Comparison of ENCODE assay signal across 9 cellular contexts in genomic region chr3:9600597-9600996, GRCh38. TPM values are rescaled to one million over a fixed set of nuclear protein-coding genes. Genes with fewer than 3 reads are reported as not detected.
A peak's percentile ranks its signal among the peaks of the same experiment; 100 is the strongest.
DNase-seq lines count a peak whose midpoint lies in the region; ATAC-seq and TF ChIP-seq lines count a peak whose summit lies in the region.
"Had no signal": no experiment of that assay in that cellular context is flagged by ENCODE, and none has a peak within 500 bp of the region (broad histone marks: within the 10 kb centered on the region; RNA-seq: fewer than 3 reads in every experiment).

No MANE protein-coding gene starts in this region.

- H3K4me3 ChIP-seq in thoracic aorta: peak overlapping the region; percentile 59

- peaks cover 5% of the 10 kb centered on the region for H3K9me3 ChIP-seq in thoracic aorta

- POLR2A ChIA-PET in activated CD4-positive, alpha-beta T cell treated with anti-CD3 and anti-CD28 coated beads for 36 hours (lab: Charles Lee): no interaction called here

- no peak overlapping the region for H3K27ac Mint-ChIP-seq in activated CD4-positive, alpha-beta T cell treated with anti-CD3 and anti-CD28 coated beads for 36 hours
- H3K27ac Mint-ChIP-seq in activated naive CD4-positive, alpha-beta T cell treated with anti-CD3 and anti-CD28 coated beads, Interleukin-2, amount 50 U/mL, for 72 hours: no peak overlapping the region
- H3K27ac Mint-ChIP-seq in immature natural killer cell: no peak overlapping the region

- H3K27ac ChIP-seq in thoracic aorta: no peak overlapping the region

- CTCF ChIA-PET in activated CD4-positive, alpha-beta T cell treated with anti-CD3 and anti-CD28 coated beads for 36 hours (lab: Charles Lee): no interaction called here

- peaks cover 33% of the 10 kb centered on the region for H3K27me3 Mint-ChIP-seq in activated CD4-positive, alpha-beta T cell treated with anti-CD3 and anti-CD28 coated beads for 36 hours
- peaks cover 9 to 27% (median 21%) of the 10 kb centered on the region in 3 donors for H3K27me3 Mint-ChIP-seq in immature natural killer cell (ENCODE audit: low read depth in 3 of 3)

- DNase-seq in activated CD4-positive, alpha-beta T cell treated with anti-CD3 and anti-CD28 coated beads for 36 hours: peak; percentile 53
- no peak for DNase-seq in activated CD4-positive, alpha-beta T cell treated with anti-CD3 and anti-CD28 coated beads for 4 hours
- peak in 1 of 2 donors; percentile 7 for DNase-seq in activated naive CD4-positive, alpha-beta T cell treated with anti-CD3 and anti-CD28 coated beads, Interleukin-2, amount 50 U/mL, for 72 hours (ENCODE audit: low spot score in 2 of 2)
- DNase-seq in immature natural killer cell: peak in 1 of 3 donors; percentile 4
- no peak for DNase-seq in thoracic aorta (ENCODE audit: low spot score)
- no peak for DNase-seq in cerebellar nuclear complex (lab: John Stamatoyannopoulos, UW)

- intact Hi-C loops in activated CD4-positive, alpha-beta T cell treated with anti-CD3 and anti-CD28 coated beads for 36 hours (cut with DNase I, micrococcal nuclease): no loop called here

- no peak overlapping the region for H3K4me3 Mint-ChIP-seq in activated CD4-positive, alpha-beta T cell treated with anti-CD3 and anti-CD28 coated beads for 36 hours
- peak overlapping the region in 3 of 5 donors; percentile 46 to 65 (median 56) for H3K4me3 Mint-ChIP-seq in immature natural killer cell

- no peaks in the 10 kb centered on the region for H3K36me3 ChIP-seq in thoracic aorta

- H3K4me1 ChIP-seq in thoracic aorta (ENCODE audit: control insufficient read depth in 1 of 2, low read depth in 2 of 2): peaks cover 0 to 10% of the 10 kb centered on the region in 2 donors

- H3K27me3 ChIP-seq in thoracic aorta (replicated peaks; ENCODE audit: insufficient read depth): no peaks in the 10 kb centered on the region

- H3K9me3 Mint-ChIP-seq in activated CD4-positive, alpha-beta T cell treated with anti-CD3 and anti-CD28 coated beads for 36 hours (ENCODE audit: low read depth): no peaks in the 10 kb centered on the region
- peaks cover 0 to 9% of the 10 kb centered on the region in 2 donors for H3K9me3 Mint-ChIP-seq in activated naive CD4-positive, alpha-beta T cell treated with anti-CD3 and anti-CD28 coated beads, Interleukin-2, amount 50 U/mL, for 72 hours
- peaks cover 0 to 6% (median 3%) of the 10 kb centered on the region in 6 donors for H3K9me3 Mint-ChIP-seq in immature natural killer cell

- peaks cover 5% of the 10 kb centered on the region for H3K4me1 Mint-ChIP-seq in activated CD4-positive, alpha-beta T cell treated with anti-CD3 and anti-CD28 coated beads for 36 hours
- peaks cover 2 to 5% of the 10 kb centered on the region in 2 donors for H3K4me1 Mint-ChIP-seq in immature natural killer cell

- TF ChIP-seq CTCF in thoracic aorta (IDR thresholded peaks at IDR 0.05): no peak

- no peaks in the 10 kb centered on the region for H3K36me3 Mint-ChIP-seq in activated CD4-positive, alpha-beta T cell treated with anti-CD3 and anti-CD28 coated beads for 36 hours (ENCODE audit: low read depth)
- no peaks in the 10 kb centered on the region for H3K36me3 Mint-ChIP-seq in activated naive CD4-positive, alpha-beta T cell treated with anti-CD3 and anti-CD28 coated beads, Interleukin-2, amount 50 U/mL, for 72 hours
- H3K36me3 Mint-ChIP-seq in immature natural killer cell: peaks cover 0 to 3% (median 0%) of the 10 kb centered on the region in 3 donors

- ATAC-seq in activated CD4-positive, alpha-beta T cell treated with anti-CD3 and anti-CD28 coated beads for 36 hours: peak; percentile 69
- peak; percentile 46 to 49 for ATAC-seq in activated naive CD4-positive, alpha-beta T cell treated with anti-CD3 and anti-CD28 coated beads, Interleukin-2, amount 50 U/mL, for 72 hours
- no peak for ATAC-seq in thoracic aorta (ENCODE audit: insufficient number of reproducible peaks, low FRiP score, low read depth)
- no peak for ATAC-seq in GM21786 (IDR thresholded peaks at IDR 0.05; ENCODE audit: unreplicated experiment)
- no peak for ATAC-seq in HG02840 (IDR thresholded peaks at IDR 0.05; ENCODE audit: low FRiP score, unreplicated experiment)

RNA-seq across cellular contexts. Expression of gene LHFPL4, which starts 47.0 kb away (rescaled TPM):
- total RNA-seq in activated CD4-positive, alpha-beta T cell treated with anti-CD3 and anti-CD28 coated beads for 36 hours: not detected
- not detected for total RNA-seq in activated naive CD4-positive, alpha-beta T cell treated with anti-CD3 and anti-CD28 coated beads, Interleukin-2, amount 50 U/mL, for 72 hours
- under 1 TPM in 2 of 3 donors, not detected in 1; 0.06 to 0.21 TPM for polyA plus RNA-seq in immature natural killer cell
- not detected for total RNA-seq in thoracic aorta
- total RNA-seq: liver had no signal

RNA-seq across cellular contexts. Expression of gene MTMR14, which starts 48.7 kb away (rescaled TPM):
- 10 to 100 TPM; 26.6 to 34.4 TPM for total RNA-seq in activated CD4-positive, alpha-beta T cell treated with anti-CD3 and anti-CD28 coated beads for 36 hours
- total RNA-seq in activated naive CD4-positive, alpha-beta T cell treated with anti-CD3 and anti-CD28 coated beads, Interleukin-2, amount 50 U/mL, for 72 hours: 10 to 100 TPM; 46.8 to 61.0 TPM
- polyA plus RNA-seq in immature natural killer cell: 100 to 1,000 TPM in 1 of 3 donors, 10 to 100 TPM in 2; 59.2 to 118 (median 66.6) TPM
- total RNA-seq in thoracic aorta: 10 to 100 TPM; 26.8 to 32.8 TPM

Comparison
In these comparisons a context has a peak if more than half of its experiments do, and no peak if none do; other contexts are left out.
1. ATAC-seq: peak in activated CD4-positive, alpha-beta T cell treated with anti-CD3 and anti-CD28 coated beads for 36 hours (single experiment) and activated naive CD4-positive, alpha-beta T cell treated with anti-CD3 and anti-CD28 coated beads, Interleukin-2, amount 50 U/mL, for 72 hours (2 of 2); none in thoracic aorta (single experiment), GM21786 (single experiment) and HG02840 (single experiment).